22 cellular contexts compared by ENCODE assay signal in the genomic region with DNA sequence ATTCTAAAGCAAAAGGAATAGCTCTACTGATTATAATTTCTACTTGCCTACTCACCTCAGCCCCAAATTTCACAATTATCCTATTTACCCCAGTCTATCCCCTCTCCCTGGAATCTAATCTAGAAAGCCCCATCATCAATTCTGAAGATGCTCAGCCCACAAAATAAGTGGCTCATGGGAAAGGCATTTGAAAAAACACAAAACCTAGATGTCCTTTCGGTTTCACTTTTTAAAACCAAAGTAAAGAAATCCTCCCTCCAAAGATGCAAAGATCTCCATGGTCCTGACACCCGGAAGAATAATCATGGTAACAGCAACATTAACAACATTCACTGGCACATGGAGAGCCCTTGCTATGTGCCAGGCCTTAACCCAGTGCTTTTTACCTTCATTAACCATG.
"Had no signal": no experiment of that assay in that cellular context is flagged by ENCODE, and none has a peak within 500 bp of the region (broad histone marks: within the 10 kb centered on the region; RNA-seq: fewer than 3 reads in every experiment).

No MANE protein-coding gene starts in this region.

- H3K4me1 ChIP-seq: gastrocnemius medialis, heart right ventricle, parathyroid adenoma, psoas muscle, upper lobe of left lung, vagina had no signal

- H3K4me3 ChIP-seq: gastrocnemius medialis, heart right ventricle, lung, psoas muscle, sigmoid colon, skin epidermis, upper lobe of left lung, vagina had no signal

- H2AFZ ChIP-seq: parathyroid adenoma had no signal

- ATAC-seq: esophagus mucosa, gastrocnemius medialis, heart right ventricle, left cardiac atrium, left ventricle myocardium superior, psoas muscle had no signal

- H3K9me3 ChIP-seq: gastrocnemius medialis, heart right ventricle, psoas muscle, sigmoid colon, upper lobe of left lung, vagina had no signal

- H3K36me3 Mint-ChIP-seq: naive B cell had no signal

- H3K79me2 ChIP-seq: parathyroid adenoma had no signal

- H3K27ac Mint-ChIP-seq: naive B cell, nephron had no signal

- FAIRE-seq: endometrium, islet of Langerhans had no signal

- H3K9ac ChIP-seq: parathyroid adenoma had no signal

- H3K4me1 Mint-ChIP-seq: naive B cell had no signal

- H3K9me3 Mint-ChIP-seq: nephron had no signal

- H3K27ac ChIP-seq: gastrocnemius medialis, heart right ventricle, parathyroid adenoma, psoas muscle, sigmoid colon, skin epidermis, upper lobe of left lung, vagina had no signal

- DNase-seq: effector memory CD4-positive, alpha-beta T cell; gastrocnemius medialis; heart right ventricle; hypothalamus; left cardiac atrium; left ventricle myocardium superior; mesendoderm; naive B cell; occipital lobe; psoas muscle; sigmoid colon; stimulated activated CD4-positive, alpha-beta T cell treated with anti-CD3 and anti-CD28 coated beads, Interleukin-12 subunit alpha, Interleukin-12 subunit beta, amount 100 ng/mL, for 4 hours; stimulated activated naive CD4-positive, alpha-beta T cell treated with Interleukin-2 at 50 U/mL for 16 hours; upper lobe of left lung had no signal

- H3K27me3 ChIP-seq: gastrocnemius medialis, sigmoid colon, upper lobe of left lung, vagina had no signal

- H3K4me3 Mint-ChIP-seq: naive B cell, nephron had no signal

- H3K36me3 ChIP-seq: gastrocnemius medialis, heart right ventricle, sigmoid colon, upper lobe of left lung, vagina had no signal
